Comparison of ENCODE assay signal across 24 cellular contexts in the genomic region with DNA sequence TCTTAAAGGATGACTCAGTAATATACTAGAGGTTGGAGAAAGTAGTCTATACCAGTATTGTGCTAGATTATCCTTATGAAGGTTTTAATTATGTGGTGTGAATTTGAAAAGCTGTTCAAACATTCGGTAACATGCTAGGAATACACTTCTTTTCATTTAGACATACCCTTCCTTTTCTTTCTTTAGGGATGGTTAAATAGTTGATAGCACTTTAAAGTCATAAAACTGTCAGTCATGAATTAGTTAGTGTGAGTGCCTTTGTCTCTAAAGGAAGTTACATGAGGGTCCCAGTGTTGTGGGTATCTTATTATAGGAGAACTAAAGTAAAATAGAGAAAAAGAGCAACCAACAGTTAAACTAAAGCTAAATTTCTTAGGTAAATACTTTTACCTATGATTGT.
"Had no signal": no experiment of that assay in that cellular context is flagged by ENCODE, and none has a peak within 500 bp of the region (broad histone marks: within the 10 kb centered on the region; RNA-seq: fewer than 3 reads in every experiment).

No MANE protein-coding gene starts in this region.

- H3K27ac Mint-ChIP-seq: activated CD8-positive, alpha-beta T cell treated with anti-CD3 and anti-CD28 coated beads for 36 hours; activated naive CD8-positive, alpha-beta T cell treated with anti-CD3 and anti-CD28 coated beads, Interleukin-2, amount 10 ng/mL, durations not matched to agents 7 days and 5 days; activated T-cell treated with anti-CD3 and anti-CD28 coated beads, Interleukin-2, amount 50 U/mL, for 72 hours; activated T-helper 2 cell treated with anti-CD3 and anti-CD28 coated beads, Interferon-gamma antibody, Interleukin-2, Interleukin-4, amounts not matched to agents 10 μg/mL and 5 μg/mL and 100 μg/mL, durations not matched to agents 14 hours and 24 hours and 36 hours; T-helper 1 cell treated with Interleukin-12 subunit alpha and Interleukin-12 subunit beta and Interleukin-4 antibody, amounts not matched to agents 30 μg/mL and 1 μg/mL, for 36 hours had no signal

- H3K4me3 ChIP-seq: adrenal gland, coronary artery, Peyer's patch, SJCRH30 had no signal

- H3K9me3 ChIP-seq: Peyer's patch, SJCRH30, SK-N-SH had no signal

- H3K36me3 ChIP-seq: adrenal gland, Peyer's patch, SJCRH30 had no signal

- H3K9ac ChIP-seq: SK-N-SH had no signal

- H3K4me3 Mint-ChIP-seq: activated CD8-positive, alpha-beta T cell treated with anti-CD3 and anti-CD28 coated beads for 36 hours; activated naive CD8-positive, alpha-beta T cell treated with anti-CD3 and anti-CD28 coated beads, Interleukin-2, amount 10 ng/mL, durations not matched to agents 7 days and 5 days; activated T-cell treated with anti-CD3 and anti-CD28 coated beads, Interleukin-2, amount 50 U/mL, for 72 hours; T-helper 1 cell treated with Interleukin-12 subunit alpha and Interleukin-12 subunit beta and Interleukin-4 antibody, amounts not matched to agents 30 μg/mL and 1 μg/mL, for 36 hours had no signal

- H3K27ac ChIP-seq: adrenal gland, coronary artery, Peyer's patch, RWPE1, SJCRH30 had no signal

- H3K9me3 Mint-ChIP-seq: activated CD8-positive, alpha-beta T cell treated with anti-CD3 and anti-CD28 coated beads for 36 hours; activated naive CD8-positive, alpha-beta T cell treated with anti-CD3 and anti-CD28 coated beads, Interleukin-2, amount 10 ng/mL, durations not matched to agents 7 days and 5 days; activated T-helper 2 cell treated with anti-CD3 and anti-CD28 coated beads, Interferon-gamma antibody, Interleukin-2, Interleukin-4, amounts not matched to agents 10 μg/mL and 5 μg/mL and 100 μg/mL, durations not matched to agents 14 hours and 24 hours and 36 hours; T-helper 1 cell treated with Interleukin-12 subunit alpha and Interleukin-12 subunit beta and Interleukin-4 antibody, amounts not matched to agents 30 μg/mL and 1 μg/mL, for 36 hours had no signal

- H3K27me3 ChIP-seq: adrenal gland, Peyer's patch, SJCRH30 had no signal

- H3K36me3 Mint-ChIP-seq: activated naive CD8-positive, alpha-beta T cell treated with anti-CD3 and anti-CD28 coated beads, Interleukin-2, amount 10 ng/mL, durations not matched to agents 7 days and 5 days had no signal

- H3K4me2 ChIP-seq: SK-N-SH had no signal

- H3K9me2 ChIP-seq: SK-N-SH had no signal

- H3K4me1 ChIP-seq: Peyer's patch, SJCRH30 had no signal

- H3K27me3 Mint-ChIP-seq: activated CD8-positive, alpha-beta T cell treated with anti-CD3 and anti-CD28 coated beads for 36 hours had no signal

- H3K4me1 Mint-ChIP-seq: activated naive CD8-positive, alpha-beta T cell treated with anti-CD3 and anti-CD28 coated beads, Interleukin-2, amount 10 ng/mL, durations not matched to agents 7 days and 5 days had no signal

- DNase-seq: activated CD4-positive, alpha-beta T cell treated with anti-CD3 and anti-CD28 coated beads for 4 hours; activated CD8-positive, alpha-beta memory T cell treated with anti-CD3 and anti-CD28 coated beads, Interleukin-2, amount 50 U/mL, for 4 hours; activated CD8-positive, alpha-beta T cell treated with anti-CD3 and anti-CD28 coated beads for 36 hours; activated gamma-delta T cell treated with Interleukin-2 at 50 U/mL for 16 hours; activated naive CD4-positive, alpha-beta T cell treated with anti-CD3 and anti-CD28 coated beads, Interleukin-2, amount 50 U/mL, for 16 hours; activated naive CD8-positive, alpha-beta T cell treated with anti-CD3 and anti-CD28 coated beads, Interleukin-2, amount 10 ng/mL, durations not matched to agents 7 days and 5 days; activated T-cell treated with anti-CD3 and anti-CD28 coated beads, Interleukin-2, amount 50 U/mL, for 72 hours; adrenal gland; anterior cingulate cortex; central memory CD4-positive, alpha-beta T cell; Karpas-422; NCI-H1105 treated with DMSO at 0.1 percent for 48 hours; NCI-H1694 treated with DMSO at 0.1 percent for 48 hours; NCI-H2029 treated with DMSO at 0.1 percent for 48 hours; NCI-H526; Peyer's patch; Right ventricle myocardium superior; SK-N-SH; SW 1271 had no signal
